Comparison of ENCODE assay signal across 8 cellular contexts in the genomic region with DNA sequence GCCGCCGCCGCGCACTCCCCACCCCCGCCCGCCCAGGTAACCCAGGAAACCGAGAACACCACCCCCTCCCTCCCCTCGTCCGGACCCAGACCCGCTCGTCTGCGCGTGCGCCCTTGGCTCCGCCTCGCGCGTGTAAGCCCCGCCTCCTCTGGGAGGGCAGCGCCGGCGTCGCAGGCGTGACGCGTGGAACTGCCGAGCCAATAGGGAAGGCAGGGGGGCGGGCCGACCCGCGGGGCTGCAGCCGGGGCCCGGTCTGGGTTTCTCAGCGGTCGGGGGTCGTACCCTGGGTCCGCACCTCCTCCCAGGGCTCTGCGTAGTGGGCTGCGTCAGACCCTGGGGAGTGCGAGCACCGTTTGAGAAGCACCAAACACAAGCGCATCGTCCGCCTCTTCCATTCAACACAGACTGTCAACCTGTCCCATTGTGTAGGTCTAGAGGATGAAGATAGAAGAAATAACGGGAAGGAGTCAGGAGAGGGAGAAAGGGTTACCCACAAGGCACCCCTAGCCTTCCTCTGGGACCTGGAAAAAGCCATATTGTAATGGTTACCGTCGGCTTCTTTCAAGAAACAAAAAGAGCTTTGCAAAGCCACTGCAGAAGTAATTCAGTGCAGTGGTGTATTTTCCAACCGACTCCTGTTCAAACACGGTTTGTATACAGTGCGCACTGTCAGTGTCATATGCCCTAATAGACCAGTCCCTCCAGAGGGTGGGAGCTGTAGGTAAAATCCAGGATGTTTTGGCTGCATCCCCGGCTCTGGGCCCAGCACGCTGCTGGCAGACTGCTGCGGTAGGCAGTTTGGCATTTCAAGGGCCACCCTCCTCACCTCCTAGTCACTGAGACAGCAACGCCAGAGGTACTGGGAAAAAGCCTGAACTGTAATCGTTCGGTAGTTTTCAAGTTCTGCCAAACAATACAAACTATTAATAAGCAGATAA. TPM values are rescaled to one million over a fixed set of nuclear protein-coding genes. Genes with fewer than 3 reads are reported as not detected.
A peak's percentile ranks its signal among the peaks of the same experiment; 100 is the strongest.
DNase-seq lines count a peak whose midpoint lies in the region; ATAC-seq and TF ChIP-seq lines count a peak whose summit lies in the region.

No MANE protein-coding gene starts in this region.

- intact Hi-C loops in ascending aorta (cut with DNase I) (loop anchor here (1.0 to 5.0 kb wide), 5 partner anchors 16 to 362 kb away; partner anchors contain the start of genes B3GALNT2 and NID1), aorta (cut with DNase I) (loop anchor here (1.0 to 5.0 kb wide), 2 partner anchors 40 to 104 kb away; no protein-coding TSS in a partner anchor)

- H3K4me3 Mint-ChIP-seq in T-helper 2 cell treated with Interferon-gamma antibody and Interleukin-4, amounts not matched to agents 5 μg/mL and 100 μg/mL, for 36 hours = peak overlapping the region; percentile 94

- no peak for TF ChIP-seq CTCF in ascending aorta (IDR thresholded peaks at IDR 0.05)

- peaks cover 1% of the 10 kb centered on the region for H3K36me3 Mint-ChIP-seq in T-helper 2 cell treated with Interferon-gamma antibody and Interleukin-4, amounts not matched to agents 5 μg/mL and 100 μg/mL, for 36 hours (ENCODE audit: low read depth)

- H3K9me3 ChIP-seq in ascending aorta = no peaks in the 10 kb centered on the region
- no peaks in the 10 kb centered on the region for H3K9me3 ChIP-seq in aorta (ENCODE audit: control insufficient read depth, low read length)

- DNase-seq in NCI-H187 treated with DMSO at 0.1 percent for 48 hours (lab: John Stamatoyannopoulos, UW) (peak; percentile 53), ascending aorta (ENCODE audit: low spot score in 2 of 2) (peak; percentile 88 to 98), hepatic stellate cell (ENCODE audit: low spot score) (peak; percentile 92), aorta (peak; percentile 97 to 99)
- peak; percentile 98 for DNase-seq in T-helper 2 cell treated with Interferon-gamma antibody and Interleukin-4, amounts not matched to agents 5 μg/mL and 100 μg/mL, for 36 hours (ENCODE audit: low spot score)

- H3K27ac ChIP-seq in ascending aorta (peak overlapping the region; percentile 92 to 93), rectal smooth muscle tissue (ENCODE audit: low read depth, low read length) (peak overlapping the region; percentile 91), aorta (ENCODE audit: low read depth in 1 of 2, low read length in 2 of 2) (peak overlapping the region; percentile 59 to 95)

- peak; percentile 68 for ATAC-seq in GM18502 (IDR thresholded peaks at IDR 0.05; ENCODE audit: poor library complexity, unreplicated experiment)
- peak; percentile 71 for ATAC-seq in HG02943 (IDR thresholded peaks at IDR 0.05; ENCODE audit: low read depth, unreplicated experiment)
- peak; percentile 98 for ATAC-seq in aorta (ENCODE audit: low FRiP score)

- H3K27ac Mint-ChIP-seq in T-helper 2 cell treated with Interferon-gamma antibody and Interleukin-4, amounts not matched to agents 5 μg/mL and 100 μg/mL, for 36 hours = peak overlapping the region; percentile 99

- H3K4me3 ChIP-seq in ascending aorta (peak overlapping the region; percentile 84 to 95), rectal smooth muscle tissue (ENCODE audit: low read length) (peak overlapping the region; percentile 99), aorta (ENCODE audit: low read length in 2 of 2) (peak overlapping the region; percentile 80 to 87)

- peak overlapping the region; percentile 92 for H3K9ac ChIP-seq in rectal smooth muscle tissue (ENCODE audit: low read length)

- H3K4me1 Mint-ChIP-seq in T-helper 2 cell treated with Interferon-gamma antibody and Interleukin-4, amounts not matched to agents 5 μg/mL and 100 μg/mL, for 36 hours (ENCODE audit: low read depth) = peaks cover 43% of the 10 kb centered on the region

- H3K36me3 ChIP-seq in ascending aorta = no peaks in the 10 kb centered on the region
- no peaks in the 10 kb centered on the region for H3K36me3 ChIP-seq in rectal smooth muscle tissue (ENCODE audit: control insufficient read depth, insufficient read depth, low read length)
- no peaks in the 10 kb centered on the region for H3K36me3 ChIP-seq in aorta (ENCODE audit: control insufficient read depth in 1 of 2, insufficient read depth in 2 of 2, low read length in 1 of 2)

- 0% methylated on average over 34 to 56 of the region's 56 CpGs for WGBS in aorta, 2 donors

- H3K4me1 ChIP-seq in ascending aorta (peaks cover 0 to 10% of the 10 kb centered on the region in 2 donors), rectal smooth muscle tissue (ENCODE audit: control insufficient read depth, insufficient read depth, low read length) (peaks cover 11% of the 10 kb centered on the region), aorta (ENCODE audit: control insufficient read depth in 1 of 2, insufficient read depth in 2 of 2, low read length in 2 of 2) (peaks cover 0 to 3% of the 10 kb centered on the region in 2 donors)

- H3K9me3 Mint-ChIP-seq in T-helper 2 cell treated with Interferon-gamma antibody and Interleukin-4, amounts not matched to agents 5 μg/mL and 100 μg/mL, for 36 hours = no peaks in the 10 kb centered on the region

- H3K27me3 ChIP-seq in ascending aorta (no peaks in the 10 kb centered on the region), rectal smooth muscle tissue (ENCODE audit: control insufficient read depth, insufficient read depth, low read length) (no peaks in the 10 kb centered on the region), aorta (ENCODE audit: control insufficient read depth in 1 of 2, insufficient read depth in 2 of 2, low read length in 1 of 2) (no peaks in the 10 kb centered on the region)

- H3K27me3 Mint-ChIP-seq in T-helper 2 cell treated with Interferon-gamma antibody and Interleukin-4, amounts not matched to agents 5 μg/mL and 100 μg/mL, for 36 hours (ENCODE audit: low read depth) = no peaks in the 10 kb centered on the region

RNA-seq across cellular contexts. Expression of gene LYST, which starts 0.5 kb away (rescaled TPM):
- total RNA-seq in ascending aorta (169 TPM), aorta (10 to 100 TPM; 40.0 to 63.3 TPM)
- 10 to 100 TPM in 1 of 2 donors, 1 to 10 TPM in 1; 4.1 to 13.6 TPM for polyA plus RNA-seq in aorta

Comparison
In these comparisons a context has a peak if more than half of its experiments do, and no peak if none do; other contexts are left out.
1. Peak in every context shown above with its lines: DNase-seq, ATAC-seq, H3K4me3 ChIP-seq and H3K27ac ChIP-seq.